In genomic region chr4:125389713-125390112, GRCh38 we compare ENCODE assay signal across 9 cellular contexts.
DNase-seq lines count a peak whose midpoint lies in the region; ATAC-seq, FAIRE-seq and TF ChIP-seq lines count a peak whose summit lies in the region.
"Had no signal": no experiment of that assay in that cellular context is flagged by ENCODE, and none has a peak within 500 bp of the region (broad histone marks: within the 10 kb centered on the region; RNA-seq: fewer than 3 reads in every experiment).

No MANE protein-coding gene starts in this region.

- H3K4me3 ChIP-seq in fibroblast of mammary gland (ENCODE audit: control insufficient read depth, low read depth, low read length) = peak overlapping the region; percentile 24

- FAIRE-seq in GM12892 (lab: Jason Lieb, UNC) = no peak

- no peak for TF ChIP-seq POLR2A in GM12892 (IDR thresholded peaks at IDR 0.05; ENCODE audit: low read depth, low read length)

- TF ChIP-seq CTCF in RWPE1 (conservative IDR thresholded peaks at IDR 0.05; ENCODE audit: low read depth) (no peak), fibroblast of mammary gland (conservative IDR thresholded peaks at IDR 0.05; ENCODE audit: control insufficient read depth, insufficient read depth, low read depth, low read length) (no peak)

- CTCF ChIA-PET in RWPE1 (lab: Yijun Ruan, JAX) = no interaction called here

- DNase-seq in AG08395 (ENCODE audit: low spot score) (peak; percentile 80), RWPE1 (ENCODE audit: low spot score) (peak; percentile 74), fibroblast of mammary gland (ENCODE audit: low read depth) (peak; percentile 95), non-pigmented ciliary epithelial cell (ENCODE audit: low read depth) (peak; percentile 93), T-helper 2 cell (no peak), GM12892 (ENCODE audit: insufficient read length) (no peak)

- ATAC-seq in HG03039 (IDR thresholded peaks at IDR 0.05; ENCODE audit: unreplicated experiment) (no peak), GM19467 (IDR thresholded peaks at IDR 0.05; ENCODE audit: unreplicated experiment) (no peak)

- POLR2A ChIA-PET in RWPE1 (lab: Yijun Ruan, JAX; ENCODE audit: low non-redundant PET) = no interaction called here

- H3K27ac ChIP-seq in RWPE1 = no peak overlapping the region
- H3K27ac ChIP-seq: C4-2B had no signal

Comparison
In these comparisons a context has a peak if more than half of its experiments do, and no peak if none do; other contexts are left out.
1. DNase-seq: peak in AG08395 (single experiment), RWPE1 (single experiment), fibroblast of mammary gland (single experiment) and non-pigmented ciliary epithelial cell (single experiment); none in T-helper 2 cell (0 of 5) and GM12892 (single experiment).